ENCODE assay signal across 14 cellular contexts in the genomic region with DNA sequence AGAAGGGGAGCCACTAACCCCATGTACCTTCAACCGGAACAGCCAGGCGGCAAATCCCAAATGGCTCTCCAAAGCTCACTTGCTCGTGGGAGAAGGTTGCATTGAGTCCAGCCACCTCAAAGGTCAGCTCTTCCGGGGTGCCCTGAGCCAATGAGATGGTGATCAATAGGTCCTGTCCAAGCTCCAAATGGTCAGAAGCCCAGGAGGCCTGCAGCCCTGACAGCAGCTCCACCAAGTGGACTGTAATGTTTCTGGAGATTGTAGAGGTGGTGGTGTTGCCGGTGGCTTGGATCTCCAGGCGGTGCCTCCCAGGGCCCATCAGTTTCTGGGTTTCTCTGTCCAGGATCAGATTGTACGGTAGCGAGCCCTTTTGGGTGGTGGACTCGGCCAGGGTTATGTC. TPM values are rescaled to one million over a fixed set of nuclear protein-coding genes. Genes with fewer than 3 reads are reported as not detected.
A peak's percentile ranks its signal among the peaks of the same experiment; 100 is the strongest.
DNase-seq lines count a peak whose midpoint lies in the region; ATAC-seq and TF ChIP-seq lines count a peak whose summit lies in the region.
"Had no signal": no experiment of that assay in that cellular context is flagged by ENCODE, and none has a peak within 500 bp of the region (broad histone marks: within the 10 kb centered on the region; RNA-seq: fewer than 3 reads in every experiment).

No MANE protein-coding gene starts in this region.

- H3K27ac ChIP-seq in cardiac muscle cell: no peak overlapping the region
- no peak overlapping the region for H3K27ac ChIP-seq in heart left ventricle
- no peak overlapping the region for H3K27ac ChIP-seq in thyroid gland
- H3K27ac ChIP-seq: ascending aorta, sigmoid colon had no signal

- TF ChIP-seq CTCF in cardiac muscle cell (IDR thresholded peaks at IDR 0.05; ENCODE audit: low read depth, low read length): peak; percentile 30
- TF ChIP-seq CTCF in heart left ventricle (IDR thresholded peaks at IDR 0.05): peak in 3 of 12 donors; percentile 8 to 26 (median 11)
- peak; percentile 3; the same call in 1 of the 2 replicates for TF ChIP-seq CTCF in WI38 (IDR thresholded peaks at IDR 0.05; ENCODE audit: low read depth, low read length)
- peak; percentile 26 for TF ChIP-seq CTCF in foreskin fibroblast (IDR thresholded peaks at IDR 0.05; ENCODE audit: low read depth, low read length)
- TF ChIP-seq CTCF in thyroid gland (IDR thresholded peaks at IDR 0.05): peak in 2 of 6 experiments; percentile 25 to 28

- intact Hi-C loops in heart left ventricle (cut with DNase I): loop anchor here in 2 of 10 donors (5.0 to 10.0 kb wide), 2 partner anchors 164 to 166 kb away; partner anchors contain the start of gene ATMIN (in 1 of the 2)
- intact Hi-C loops in thyroid gland (cut with DNase I): no loop called here

- DNase-seq in cardiac muscle cell (ENCODE audit: low read depth in 1 of 2, low spot score in 1 of 2) (peak; percentile 22 to 34), heart left ventricle (no peak), foreskin fibroblast (peak in 1 of 2 donors; percentile 37), thyroid gland (peak; percentile 16 to 23), NCI-H1092 (lab: John Stamatoyannopoulos, UW) (no peak), glomerular visceral epithelial cell (ENCODE audit: extremely low spot score) (no peak)
- DNase-seq: activated B cell treated with CpG ODN at 0.5 μM for 24 hours; activated T-cell treated with anti-CD3 and anti-CD28 coated beads, Interleukin-2, amount 50 U/mL, for 4 hours; GDM1; sigmoid colon had no signal

- H3K4me1 ChIP-seq in cardiac muscle cell (ENCODE audit: low read depth) (no peaks in the 10 kb centered on the region), heart left ventricle (no peaks in the 10 kb centered on the region), thyroid gland (no peaks in the 10 kb centered on the region)
- H3K4me1 ChIP-seq: ascending aorta, sigmoid colon had no signal

- WGBS in heart left ventricle, 4 donors: 62 to 79% (median 66%) methylated on average over 8 to 9 of the region's 9 CpGs
- WGBS in thyroid gland, 2 donors: 52 to 57% methylated on average over 8 to 9 of the region's 9 CpGs

- H3K36me3 ChIP-seq in cardiac muscle cell: no peaks in the 10 kb centered on the region
- no peaks in the 10 kb centered on the region for H3K36me3 ChIP-seq in heart left ventricle
- no peaks in the 10 kb centered on the region for H3K36me3 ChIP-seq in thyroid gland
- H3K36me3 ChIP-seq: ascending aorta, sigmoid colon had no signal

- H3K4me3 ChIP-seq in cardiac muscle cell (no peak overlapping the region), heart left ventricle (no peak overlapping the region), WI38 (ENCODE audit: low read depth, low read length) (no peak overlapping the region), foreskin fibroblast (ENCODE audit: low read depth in 1 of 2, low read length in 2 of 2) (no peak overlapping the region), thyroid gland (replicated peaks in 1 of 3) (no peak overlapping the region)
- H3K4me3 ChIP-seq: ascending aorta, sigmoid colon had no signal

- H3K27me3 ChIP-seq in cardiac muscle cell: no peaks in the 10 kb centered on the region
- H3K27me3 ChIP-seq in heart left ventricle: peaks cover 0 to 13% (median 0%) of the 10 kb centered on the region in 9 donors
- no peaks in the 10 kb centered on the region for H3K27me3 ChIP-seq in thyroid gland
- H3K27me3 ChIP-seq: ascending aorta, sigmoid colon had no signal

- no peaks in the 10 kb centered on the region for H3K9me3 ChIP-seq in cardiac muscle cell (ENCODE audit: low read depth)
- H3K9me3 ChIP-seq in heart left ventricle: no peaks in the 10 kb centered on the region
- H3K9me3 ChIP-seq in thyroid gland: no peaks in the 10 kb centered on the region
- H3K9me3 ChIP-seq: ascending aorta, sigmoid colon had no signal

- ATAC-seq in heart left ventricle (no peak), GM19397 (IDR thresholded peaks at IDR 0.05; ENCODE audit: unreplicated experiment) (no peak)
- ATAC-seq: activated T-cell treated with anti-CD3 and anti-CD28 coated beads, Interleukin-2, amount 50 U/mL, for 4 hours had no signal

- TF ChIP-seq POLR2A in heart left ventricle (IDR thresholded peaks at IDR 0.05): no peak
- no peak for TF ChIP-seq POLR2A in thyroid gland (IDR thresholded peaks at IDR 0.05)

RNA-seq across cellular contexts. Expression of gene BCO1, which starts 39.9 kb away (rescaled TPM):
- not detected in 2 replicates for total RNA-seq in cardiac muscle cell
- polyA plus RNA-seq in cardiac muscle cell: not detected in 2 replicates
- under 1 TPM in 2 of 9 donors, not detected in 7; 0.70 to 0.75 TPM for total RNA-seq in heart left ventricle
- polyA plus RNA-seq in heart left ventricle: not detected
- under 1 TPM in 1 of 4 donors, not detected in 3; 0.22 TPM for total RNA-seq in thyroid gland
- total RNA-seq: activated B cell treated with CpG ODN at 0.5 μM for 24 hours; activated T-cell treated with anti-CD3 and anti-CD28 coated beads, Interleukin-2, amount 50 U/mL, for 4 hours; ascending aorta; NCI-H460 had no signal

Comparison
In these comparisons a context has a peak if more than half of its experiments do, and no peak if none do; other contexts are left out.
1. DNase-seq: peak in cardiac muscle cell (2 of 2) and thyroid gland (2 of 2); none in heart left ventricle (0 of 5), NCI-H1092 (single experiment) and glomerular visceral epithelial cell (single experiment).